12 cellular contexts compared by ENCODE assay signal in the genomic region with DNA sequence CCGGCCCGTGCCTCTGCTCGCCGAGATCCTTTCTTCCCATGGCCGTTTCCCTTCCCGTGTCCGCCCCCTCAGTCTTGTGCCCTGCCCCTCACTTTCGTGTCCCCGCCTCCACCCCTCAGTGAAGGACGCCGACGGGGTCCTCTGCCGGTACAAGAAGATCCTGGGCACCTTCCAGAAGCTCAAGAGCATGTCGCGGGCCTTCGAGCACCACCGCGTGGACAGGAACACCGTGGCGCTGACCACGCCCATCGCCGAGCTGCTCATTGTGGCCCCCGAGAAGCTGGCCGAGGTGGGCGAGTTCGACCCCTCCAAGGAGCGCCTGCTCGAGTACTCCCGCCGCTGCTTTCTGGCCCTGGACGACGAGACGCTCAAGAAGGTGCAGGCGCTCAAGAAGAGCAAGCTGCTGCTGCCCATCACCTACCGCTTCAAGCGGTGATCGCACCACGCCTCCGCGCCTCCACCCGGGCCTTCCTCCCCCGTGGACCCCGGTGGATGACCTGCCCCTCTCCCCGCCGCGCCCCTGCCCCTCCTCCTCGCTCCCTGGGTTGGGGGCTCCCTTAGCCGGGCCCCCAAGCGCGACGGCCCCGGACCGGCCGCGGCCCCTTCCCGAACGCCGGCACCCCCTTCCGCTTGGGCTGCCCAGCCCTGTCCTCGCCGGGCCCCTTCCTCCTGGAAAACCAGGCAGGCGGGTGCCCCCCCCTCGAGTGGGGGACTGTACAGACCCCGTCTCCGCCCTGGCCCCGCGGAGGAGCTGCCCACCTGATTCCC. TPM values are rescaled to one million over a fixed set of nuclear protein-coding genes. Genes with fewer than 3 reads are reported as not detected.
DNase-seq lines count a peak whose midpoint lies in the region; ATAC-seq and TF ChIP-seq lines count a peak whose summit lies in the region.
"Had no signal": no experiment of that assay in that cellular context is flagged by ENCODE, and none has a peak within 500 bp of the region (broad histone marks: within the 10 kb centered on the region; RNA-seq: fewer than 3 reads in every experiment).

No MANE protein-coding gene starts in this region.

- peaks cover 24% of the 10 kb centered on the region for H3K79me1 ChIP-seq in trophoblast cell (ENCODE audit: low read length)

- intact Hi-C loops in left ventricle myocardium superior (cut with micrococcal nuclease) = no loop called here

- H3K9me3 ChIP-seq in ES-I3 (ENCODE audit: control insufficient read depth, insufficient read depth, low read length) = no peaks in the 10 kb centered on the region
- H3K9me3 ChIP-seq in RWPE2 (ENCODE audit: severe bottlenecking) = no peaks in the 10 kb centered on the region
- peaks cover 1% of the 10 kb centered on the region for H3K9me3 ChIP-seq in trophoblast cell (ENCODE audit: insufficient read depth, low read depth, low read length)

- no peak overlapping the region for H2AFZ ChIP-seq in trophoblast cell (ENCODE audit: insufficient read depth, low read length, poor library complexity)

- H3K27me3 ChIP-seq in RWPE2 (ENCODE audit: insufficient read depth, poor library complexity, severe bottlenecking) (no peaks in the 10 kb centered on the region), trophoblast cell (ENCODE audit: insufficient read depth, low read length) (no peaks in the 10 kb centered on the region)

- no peak overlapping the region for H3K23ac ChIP-seq in trophoblast cell (ENCODE audit: low read length)

- no peak overlapping the region for H3K14ac ChIP-seq in trophoblast cell (ENCODE audit: low read length)

- H3K4me1 ChIP-seq in ES-I3 (ENCODE audit: insufficient read depth, low read length) (peaks cover 12% of the 10 kb centered on the region), RWPE2 (ENCODE audit: insufficient read depth, poor library complexity, severe bottlenecking) (no peaks in the 10 kb centered on the region), trophoblast cell (ENCODE audit: control insufficient read depth in 1 of 2, insufficient read depth in 2 of 2, low read length in 2 of 2) (peaks cover 3 to 17% of the 10 kb centered on the region in 2 experiments)

- H2BK12ac ChIP-seq in trophoblast cell (ENCODE audit: low read length) = no peak overlapping the region

- no peak overlapping the region for H2AK5ac ChIP-seq in trophoblast cell (ENCODE audit: low read length)

- no peak overlapping the region for H3K27ac ChIP-seq in RWPE2 (ENCODE audit: poor library complexity, severe bottlenecking)
- H3K27ac ChIP-seq in trophoblast cell (ENCODE audit: low read depth, low read length) = no peak overlapping the region

- no peak overlapping the region for H3K18ac ChIP-seq in trophoblast cell (ENCODE audit: low read length)

- ATAC-seq in RWPE2 (ENCODE audit: low read depth) = no peak
- ATAC-seq in left ventricle myocardium superior = no peak
- ATAC-seq in GM21447 (IDR thresholded peaks at IDR 0.05; ENCODE audit: unreplicated experiment) = no peak
- ATAC-seq: effector memory CD8-positive, alpha-beta T cell; natural killer cell had no signal

- no peak overlapping the region for H3K4ac ChIP-seq in trophoblast cell (ENCODE audit: low read depth, low read length)

- DNase-seq in RWPE2 (ENCODE audit: low spot score) (peak; percentile 67), left ventricle myocardium superior (peak; percentile 59), trophoblast cell (no peak), NK-92 (lab: John Stamatoyannopoulos, UW; ENCODE audit: unreplicated experiment) (no peak), NCI-H510A (lab: John Stamatoyannopoulos, UW) (no peak)
- DNase-seq: activated naive CD8-positive, alpha-beta T cell treated with anti-CD3 and anti-CD28 coated beads, Interleukin-2, amount 10 ng/mL, durations not matched to agents 7 days and 5 days; DMS79; effector memory CD8-positive, alpha-beta T cell; KG1; natural killer cell had no signal

- no peak overlapping the region for H2BK5ac ChIP-seq in trophoblast cell (ENCODE audit: low read depth, low read length, poor library complexity)

- H4K91ac ChIP-seq in trophoblast cell (ENCODE audit: low read depth, low read length) = no peak overlapping the region

- no peak overlapping the region for H2BK120ac ChIP-seq in trophoblast cell (ENCODE audit: insufficient read depth, low read length, poor library complexity)

- H3K79me2 ChIP-seq in trophoblast cell (ENCODE audit: control insufficient read depth, insufficient read depth, low read length, poor library complexity) = peaks cover 37% of the 10 kb centered on the region

- H4K12ac ChIP-seq in trophoblast cell (ENCODE audit: low read depth, low read length) = no peak overlapping the region

- H3K4me2 ChIP-seq in trophoblast cell (ENCODE audit: low read length) = peak overlapping the region; percentile 37

- H3K9ac ChIP-seq in ES-I3 (ENCODE audit: low read depth, low read length) (peak overlapping the region; percentile 96), trophoblast cell (ENCODE audit: low read length) (no peak overlapping the region)

- TF ChIP-seq CTCF in RWPE2 (IDR thresholded peaks at IDR 0.05; ENCODE audit: poor library complexity, severe bottlenecking) = no peak

- H4K8ac ChIP-seq in trophoblast cell (ENCODE audit: low read depth, low read length) = no peak overlapping the region

- no peak overlapping the region for H3K4me3 ChIP-seq in RWPE2 (ENCODE audit: severe bottlenecking)
- H3K4me3 ChIP-seq in trophoblast cell (ENCODE audit: low read depth, low read length) = no peak overlapping the region

- no CpG with 5 or more reads among the region's 68 CpGs for WGBS in trophoblast cell (ENCODE audit: extremely low coverage, insufficient coverage, insufficient read length)

- no peaks in the 10 kb centered on the region for H3K36me3 ChIP-seq in ES-I3 (ENCODE audit: insufficient read depth, low read length)
- peaks cover 13% of the 10 kb centered on the region for H3K36me3 ChIP-seq in RWPE2 (ENCODE audit: low read depth)
- H3K36me3 ChIP-seq in trophoblast cell (ENCODE audit: control insufficient read depth in 1 of 2, insufficient read depth in 2 of 2, low read length in 2 of 2) = peaks cover 22 to 26% of the 10 kb centered on the region in 2 experiments

RNA-seq across cellular contexts. Expression of a gene that starts 2.3 kb away (rescaled TPM):
- 79.9 TPM for total RNA-seq in left ventricle myocardium superior
- polyA plus RNA-seq in trophoblast cell (2013) = 128 and 132 TPM in 2 replicates

RNA-seq across cellular contexts. Expression of a gene that starts 4.5 kb away (rescaled TPM):
- 16.8 TPM for total RNA-seq in left ventricle myocardium superior
- 14.4 and 14.6 TPM in 2 replicates for polyA plus RNA-seq in trophoblast cell (2013)

RNA-seq across cellular contexts. Expression of a gene that starts 9.0 kb away (rescaled TPM):
- total RNA-seq in left ventricle myocardium superior = 9.4 TPM
- 27.4 and 27.9 TPM in 2 replicates for polyA plus RNA-seq in trophoblast cell (2013)

RNA-seq across cellular contexts. Expression of a gene that starts 11.7 kb away (rescaled TPM):
- total RNA-seq in left ventricle myocardium superior = 12.3 TPM
- polyA plus RNA-seq in trophoblast cell (2013) = 24.2 and 24.6 TPM in 2 replicates

RNA-seq across cellular contexts. Expression of a gene that starts 22.5 kb away (rescaled TPM):
- 250 TPM for total RNA-seq in left ventricle myocardium superior
- polyA plus RNA-seq in trophoblast cell (2013) = 99.8 and 104 TPM in 2 replicates

Comparison
In these comparisons a context has a peak if more than half of its experiments do, and no peak if none do; other contexts are left out.
1. DNase-seq: peak in RWPE2 (single experiment) and left ventricle myocardium superior (single experiment); none in trophoblast cell (0 of 2), NK-92 (single experiment) and NCI-H510A (single experiment).